Comparison of ENCODE assay signal across 1 cellular context in the genomic region with DNA sequence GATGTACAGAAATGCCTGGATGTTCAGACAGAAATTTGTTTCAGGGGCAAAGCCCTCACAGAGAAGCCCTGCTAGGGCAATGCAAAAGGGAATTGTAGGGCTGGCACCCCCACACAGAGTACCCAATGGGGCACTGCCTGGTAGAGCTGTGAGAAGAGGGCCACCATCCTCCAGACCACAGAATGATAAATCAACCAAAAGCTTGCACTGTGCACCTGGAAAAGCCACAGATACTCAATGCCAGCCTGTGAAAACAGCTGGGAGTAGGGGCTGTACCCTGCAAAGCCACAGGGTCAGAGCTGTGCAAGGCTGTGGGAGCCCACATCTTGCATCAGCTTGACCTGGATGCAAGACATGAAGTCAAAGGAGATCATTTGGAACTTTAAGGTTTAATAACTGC.
TF ChIP-seq lines count a peak whose summit lies in the region.

No MANE protein-coding gene starts in this region.

TF ChIP-seq in H1, 55 proteins besides CTCF, POLR2A, EP300 and RAD21 (continued from another document):
- TF ChIP-seq CHD7 (IDR thresholded peaks at IDR 0.05; ENCODE audit: insufficient replicate concordance, low read length) (no peak), CBX5 (IDR thresholded peaks at IDR 0.05; ENCODE audit: low read depth, low read length) (no peak), SRF (IDR thresholded peaks at IDR 0.05; ENCODE audit: low read depth, low read length) (no peak)
